In the genomic region with DNA sequence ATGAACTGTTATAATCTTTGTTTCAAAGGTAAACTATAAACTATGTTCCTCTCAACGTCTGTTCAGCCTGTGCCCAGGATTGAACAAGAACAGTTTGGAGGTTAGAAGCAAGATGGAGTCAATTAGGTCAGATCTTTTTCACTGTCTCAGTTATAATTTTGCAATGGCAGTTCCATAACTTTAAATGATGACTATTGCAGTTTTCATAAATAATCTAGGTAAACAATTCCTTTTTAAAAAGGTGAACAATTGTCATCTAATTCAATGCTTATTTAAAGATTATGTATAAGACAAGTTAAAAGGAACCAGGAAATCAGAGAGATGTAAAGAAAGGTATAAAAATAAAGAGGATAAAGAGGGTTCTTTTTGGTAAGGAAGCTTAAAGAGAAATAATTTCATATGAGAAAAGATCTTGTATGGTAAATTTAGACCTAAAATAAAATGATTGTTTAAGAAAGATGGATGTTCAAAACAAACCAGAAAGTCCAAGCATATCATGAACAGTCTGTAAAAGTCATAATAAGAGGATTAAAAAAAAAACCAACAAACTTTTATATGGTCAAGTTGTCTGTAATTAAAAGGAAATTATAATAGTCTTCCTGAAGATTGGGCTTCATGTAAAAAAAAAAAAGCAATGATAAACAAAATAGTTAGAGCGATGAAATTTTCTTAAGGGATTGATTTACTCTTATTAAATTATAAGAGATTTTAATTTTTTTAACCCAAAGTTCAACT, we compare ENCODE assay signal across 2 cellular contexts.
TF ChIP-seq lines count a peak whose summit lies in the region.

No MANE protein-coding gene starts in this region.

TF ChIP-seq in HEK293, 187 proteins besides CTCF, POLR2A, EP300 and RAD21:
- TF ChIP-seq, protein P1, sequence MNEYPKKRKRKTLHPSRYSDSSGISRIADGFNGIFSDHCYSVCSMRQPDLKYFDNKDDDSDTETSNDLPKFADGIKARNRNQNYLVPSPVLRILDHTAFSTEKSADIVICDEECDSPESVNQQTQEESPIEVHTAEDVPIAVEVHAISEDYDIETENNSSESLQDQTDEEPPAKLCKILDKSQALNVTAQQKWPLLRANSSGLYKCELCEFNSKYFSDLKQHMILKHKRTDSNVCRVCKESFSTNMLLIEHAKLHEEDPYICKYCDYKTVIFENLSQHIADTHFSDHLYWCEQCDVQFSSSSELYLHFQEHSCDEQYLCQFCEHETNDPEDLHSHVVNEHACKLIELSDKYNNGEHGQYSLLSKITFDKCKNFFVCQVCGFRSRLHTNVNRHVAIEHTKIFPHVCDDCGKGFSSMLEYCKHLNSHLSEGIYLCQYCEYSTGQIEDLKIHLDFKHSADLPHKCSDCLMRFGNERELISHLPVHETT (tag by site-specific recombination; IDR thresholded peaks at IDR 0.05), result no peak
- peak; percentile 82 for TF ChIP-seq SETDB1 (IDR thresholded peaks at IDR 0.05; ENCODE audit: insufficient read length, low read length)

TF ChIP-seq in K562, 482 proteins besides CTCF, POLR2A, EP300 and RAD21:
- TF ChIP-seq HOXB6 (CRISPR knock-in tag; IDR thresholded peaks at IDR 0.05; ENCODE audit: borderline replicate concordance) (no peak), ZNF316 (IDR thresholded peaks at IDR 0.05) (peak; percentile 59), SNRNP70 (optimal IDR thresholded peaks at IDR 0.05; ENCODE audit: low read depth, low read length) (no peak), ESRRB (CRISPR knock-in tag; IDR thresholded peaks at IDR 0.05; ENCODE audit: borderline replicate concordance) (no peak), POLR3A (IDR thresholded peaks at IDR 0.05; ENCODE audit: borderline replicate concordance, extremely low read depth, insufficient read depth, insufficient read length) (no peak), ADNP (tag; IDR thresholded peaks at IDR 0.05) (no peak)
- TF ChIP-seq, protein P2, sequence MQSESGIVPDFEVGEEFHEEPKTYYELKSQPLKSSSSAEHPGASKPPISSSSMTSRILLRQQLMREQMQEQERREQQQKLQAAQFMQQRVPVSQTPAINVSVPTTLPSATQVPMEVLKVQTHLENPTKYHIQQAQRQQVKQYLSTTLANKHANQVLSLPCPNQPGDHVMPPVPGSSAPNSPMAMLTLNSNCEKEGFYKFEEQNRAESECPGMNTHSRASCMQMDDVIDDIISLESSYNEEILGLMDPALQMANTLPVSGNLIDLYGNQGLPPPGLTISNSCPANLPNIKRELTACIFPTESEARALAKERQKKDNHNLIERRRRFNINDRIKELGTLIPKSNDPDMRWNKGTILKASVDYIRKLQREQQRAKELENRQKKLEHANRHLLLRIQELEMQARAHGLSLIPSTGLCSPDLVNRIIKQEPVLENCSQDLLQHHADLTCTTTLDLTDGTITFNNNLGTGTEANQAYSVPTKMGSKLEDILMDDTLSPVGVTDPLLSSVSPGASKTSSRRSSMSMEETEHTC (IDR thresholded peaks at IDR 0.05), result no peak
TF ChIP-seq in K562: peak in this region for 1.
